1 cellular context compared by ENCODE assay signal in genomic region chr17:8060274-8060673, GRCh38.
TF ChIP-seq lines count a peak whose summit lies in the region.

No MANE protein-coding gene starts in this region.

TF ChIP-seq in K562, 482 proteins besides CTCF, POLR2A, EP300 and RAD21:
- 0 out of 2 replicates have a peak, but pooled peaks have one; percentile 28 for TF ChIP-seq SMC3 (conservative IDR thresholded peaks at IDR 0.05; ENCODE audit: insufficient read depth, low read depth, low read length)
- peak; percentile 42; the same call in 1 of the 2 replicates for TF ChIP-seq DEAF1 (CRISPR knock-in tag; IDR thresholded peaks at IDR 0.05)
- TF ChIP-seq ZSCAN29 (IDR thresholded peaks at IDR 0.05), result no peak
- TF ChIP-seq STAG1 (CRISPR knock-in tag; IDR thresholded peaks at IDR 0.05; ENCODE audit: borderline replicate concordance), result peak; percentile 18; the same call in 1 of the 2 replicates
- no peak for TF ChIP-seq FOXK2 (conservative IDR thresholded peaks at IDR 0.05 in 1 of 2, IDR thresholded peaks at IDR 0.05 in 1 of 2; ENCODE audit: low read depth in 2 of 2)
- TF ChIP-seq YY1 (IDR thresholded peaks at IDR 0.05; ENCODE audit: borderline replicate concordance in 1 of 3, control insufficient read depth in 1 of 3, extremely low read depth in 1 of 3, insufficient read depth in 3 of 3, insufficient read length in 1 of 3, insufficient replicate concordance in 2 of 3, low read depth in 1 of 3, low read length in 2 of 3), result peak in 2 of 3 experiments; percentile 51 to 82
